In the genomic region with DNA sequence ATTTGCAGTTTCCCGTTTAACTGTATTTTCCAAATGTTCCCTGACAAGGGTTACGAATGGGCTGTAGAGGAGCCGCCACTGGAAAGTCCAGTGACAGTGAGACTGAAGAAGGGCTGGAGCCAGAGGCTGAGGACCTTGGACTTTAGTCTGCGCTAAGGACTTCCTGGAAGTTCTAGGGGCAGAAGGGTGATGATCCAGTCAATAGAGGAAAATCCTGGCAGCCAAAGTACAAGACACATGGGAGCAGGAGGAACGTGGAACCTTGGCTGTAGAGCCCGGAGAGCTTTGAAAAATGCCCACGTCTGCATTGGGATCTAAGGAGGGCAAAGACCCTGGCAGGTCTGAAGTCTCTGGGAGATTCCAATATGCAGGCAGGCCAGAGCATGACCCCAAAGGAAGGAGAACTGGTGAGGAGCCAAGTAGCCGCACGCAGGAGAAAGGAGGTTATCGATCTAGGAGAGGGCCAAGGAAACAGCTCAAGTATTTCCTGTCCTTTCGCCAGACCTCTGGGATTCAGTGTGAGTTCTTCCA, we compare ENCODE assay signal across 1 cellular context.
TF ChIP-seq lines count a peak whose summit lies in the region.

No MANE protein-coding gene starts in this region.

TF ChIP-seq in liver, 16 proteins besides CTCF, POLR2A, EP300 and RAD21 (continued from another document):
- TF ChIP-seq, protein P1, sequence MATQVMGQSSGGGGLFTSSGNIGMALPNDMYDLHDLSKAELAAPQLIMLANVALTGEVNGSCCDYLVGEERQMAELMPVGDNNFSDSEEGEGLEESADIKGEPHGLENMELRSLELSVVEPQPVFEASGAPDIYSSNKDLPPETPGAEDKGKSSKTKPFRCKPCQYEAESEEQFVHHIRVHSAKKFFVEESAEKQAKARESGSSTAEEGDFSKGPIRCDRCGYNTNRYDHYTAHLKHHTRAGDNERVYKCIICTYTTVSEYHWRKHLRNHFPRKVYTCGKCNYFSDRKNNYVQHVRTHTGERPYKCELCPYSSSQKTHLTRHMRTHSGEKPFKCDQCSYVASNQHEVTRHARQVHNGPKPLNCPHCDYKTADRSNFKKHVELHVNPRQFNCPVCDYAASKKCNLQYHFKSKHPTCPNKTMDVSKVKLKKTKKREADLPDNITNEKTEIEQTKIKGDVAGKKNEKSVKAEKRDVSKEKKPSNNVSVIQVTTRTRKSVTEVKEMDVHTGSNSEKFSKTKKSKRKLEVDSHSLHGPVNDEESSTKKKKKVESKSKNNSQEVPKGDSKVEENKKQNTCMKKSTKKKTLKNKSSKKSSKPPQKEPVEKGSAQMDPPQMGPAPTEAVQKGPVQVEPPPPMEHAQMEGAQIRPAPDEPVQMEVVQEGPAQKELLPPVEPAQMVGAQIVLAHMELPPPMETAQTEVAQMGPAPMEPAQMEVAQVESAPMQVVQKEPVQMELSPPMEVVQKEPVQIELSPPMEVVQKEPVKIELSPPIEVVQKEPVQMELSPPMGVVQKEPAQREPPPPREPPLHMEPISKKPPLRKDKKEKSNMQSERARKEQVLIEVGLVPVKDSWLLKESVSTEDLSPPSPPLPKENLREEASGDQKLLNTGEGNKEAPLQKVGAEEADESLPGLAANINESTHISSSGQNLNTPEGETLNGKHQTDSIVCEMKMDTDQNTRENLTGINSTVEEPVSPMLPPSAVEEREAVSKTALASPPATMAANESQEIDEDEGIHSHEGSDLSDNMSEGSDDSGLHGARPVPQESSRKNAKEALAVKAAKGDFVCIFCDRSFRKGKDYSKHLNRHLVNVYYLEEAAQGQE (IDR thresholded peaks at IDR 0.05), result peak; percentile 68
- TF ChIP-seq, protein P2, sequence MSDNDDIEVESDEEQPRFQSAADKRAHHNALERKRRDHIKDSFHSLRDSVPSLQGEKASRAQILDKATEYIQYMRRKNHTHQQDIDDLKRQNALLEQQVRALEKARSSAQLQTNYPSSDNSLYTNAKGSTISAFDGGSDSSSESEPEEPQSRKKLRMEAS (IDR thresholded peaks at IDR 0.05), result peak; percentile 98
- peak; percentile 27 to 85 for TF ChIP-seq EGR1 (IDR thresholded peaks at IDR 0.05; ENCODE audit: low read depth in 2 of 2)
- no peak for TF ChIP-seq TAF1 (conservative IDR thresholded peaks at IDR 0.05)
- peak; percentile 96 for TF ChIP-seq SP1 (IDR thresholded peaks at IDR 0.05)
- TF ChIP-seq, protein P3, sequence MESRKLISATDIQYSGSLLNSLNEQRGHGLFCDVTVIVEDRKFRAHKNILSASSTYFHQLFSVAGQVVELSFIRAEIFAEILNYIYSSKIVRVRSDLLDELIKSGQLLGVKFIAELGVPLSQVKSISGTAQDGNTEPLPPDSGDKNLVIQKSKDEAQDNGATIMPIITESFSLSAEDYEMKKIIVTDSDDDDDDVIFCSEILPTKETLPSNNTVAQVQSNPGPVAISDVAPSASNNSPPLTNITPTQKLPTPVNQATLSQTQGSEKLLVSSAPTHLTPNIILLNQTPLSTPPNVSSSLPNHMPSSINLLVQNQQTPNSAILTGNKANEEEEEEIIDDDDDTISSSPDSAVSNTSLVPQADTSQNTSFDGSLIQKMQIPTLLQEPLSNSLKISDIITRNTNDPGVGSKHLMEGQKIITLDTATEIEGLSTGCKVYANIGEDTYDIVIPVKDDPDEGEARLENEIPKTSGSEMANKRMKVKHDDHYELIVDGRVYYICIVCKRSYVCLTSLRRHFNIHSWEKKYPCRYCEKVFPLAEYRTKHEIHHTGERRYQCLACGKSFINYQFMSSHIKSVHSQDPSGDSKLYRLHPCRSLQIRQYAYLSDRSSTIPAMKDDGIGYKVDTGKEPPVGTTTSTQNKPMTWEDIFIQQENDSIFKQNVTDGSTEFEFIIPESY (IDR thresholded peaks at IDR 0.05), result peak; percentile 75
- peak in 1 of 2 donors; percentile 64 for TF ChIP-seq JUND (IDR thresholded peaks at IDR 0.05)
- peak; percentile 42 for TF ChIP-seq FOXA2 (IDR thresholded peaks at IDR 0.05)
- TF ChIP-seq GABPA (IDR thresholded peaks at IDR 0.05 in 1 of 2, conservative IDR thresholded peaks at IDR 0.05 in 1 of 2), result peak in 1 of 2 donors; percentile 47
- peak; percentile 99 for TF ChIP-seq NR2F2 (IDR thresholded peaks at IDR 0.05)
- TF ChIP-seq HNF4A (conservative IDR thresholded peaks at IDR 0.05), result peak; percentile 96 to 100
- TF ChIP-seq HNF4G (IDR thresholded peaks at IDR 0.05), result peak; percentile 97
- TF ChIP-seq RXRA (IDR thresholded peaks at IDR 0.05), result peak; percentile 90 to 91
